ENCODE assay signal across 20 cellular contexts in genomic region chr6:52015953-52016352, GRCh38.
DNase-seq lines count a peak whose midpoint lies in the region; ATAC-seq lines count a peak whose summit lies in the region.
"Had no signal": no experiment of that assay in that cellular context is flagged by ENCODE, and none has a peak within 500 bp of the region (broad histone marks: within the 10 kb centered on the region; RNA-seq: fewer than 3 reads in every experiment).

No MANE protein-coding gene starts in this region.

- peak; percentile 50 for ATAC-seq in GM18867 (IDR thresholded peaks at IDR 0.05; ENCODE audit: unreplicated experiment)
- peak; percentile 50 for ATAC-seq in HG03103 (IDR thresholded peaks at IDR 0.05; ENCODE audit: low read depth, unreplicated experiment)
- ATAC-seq in stimulated activated memory B cell treated with anti-CD40 and anti-IgM and Interleukin-4, amounts not matched to agents 10 μg/mL and 1 μg/mL and 100 μg/mL, for 72 hours, result peak; percentile 59
- ATAC-seq: PC-3 had no signal

- H3K4me1 Mint-ChIP-seq in stimulated activated memory B cell treated with anti-CD40 and anti-IgM and Interleukin-4, amounts not matched to agents 10 μg/mL and 1 μg/mL and 100 μg/mL, for 72 hours, result peaks cover 10% of the 10 kb centered on the region

- DNase-seq in MV-4-11 (lab: John Stamatoyannopoulos, UW) (peak; percentile 62), SW 1271 (lab: John Stamatoyannopoulos, UW) (no peak), DMS 273 (lab: John Stamatoyannopoulos, UW; ENCODE audit: unreplicated experiment) (no peak), NCI-H748 (lab: John Stamatoyannopoulos, UW; ENCODE audit: unreplicated experiment) (no peak)
- DNase-seq: Calu3; CD4-positive, alpha-beta T cell; DMS79 treated with DMSO at 0.1 percent for 48 hours; GOT3; HFFc6; KBM-7; NCI-H1105 treated with DMSO at 0.1 percent for 48 hours; NCI-H187 treated with DMSO at 0.1 percent for 48 hours; NCI-H2171; NCI-H82; PC-3; T-helper 1 cell had no signal

- no peaks in the 10 kb centered on the region for H3K36me3 Mint-ChIP-seq in stimulated activated memory B cell treated with anti-CD40 and anti-IgM and Interleukin-4, amounts not matched to agents 10 μg/mL and 1 μg/mL and 100 μg/mL, for 72 hours

- no peak overlapping the region for H3K4me3 Mint-ChIP-seq in stimulated activated memory B cell treated with anti-CD40 and anti-IgM and Interleukin-4, amounts not matched to agents 10 μg/mL and 1 μg/mL and 100 μg/mL, for 72 hours
- H3K4me3 Mint-ChIP-seq: B cell; CD4-positive, alpha-beta T cell; HFFc6 had no signal

- H3K9me3 Mint-ChIP-seq in stimulated activated memory B cell treated with anti-CD40 and anti-IgM and Interleukin-4, amounts not matched to agents 10 μg/mL and 1 μg/mL and 100 μg/mL, for 72 hours, result peaks cover 4% of the 10 kb centered on the region
- H3K9me3 Mint-ChIP-seq: CD4-positive, alpha-beta T cell; HFFc6 had no signal

- no peak overlapping the region for H3K27ac Mint-ChIP-seq in stimulated activated memory B cell treated with anti-CD40 and anti-IgM and Interleukin-4, amounts not matched to agents 10 μg/mL and 1 μg/mL and 100 μg/mL, for 72 hours
- H3K27ac Mint-ChIP-seq: B cell; CD4-positive, alpha-beta T cell; HFFc6 had no signal

- no peaks in the 10 kb centered on the region for H3K27me3 Mint-ChIP-seq in stimulated activated memory B cell treated with anti-CD40 and anti-IgM and Interleukin-4, amounts not matched to agents 10 μg/mL and 1 μg/mL and 100 μg/mL, for 72 hours
